ENCODE assay signal across 1 cellular context in the genomic region with DNA sequence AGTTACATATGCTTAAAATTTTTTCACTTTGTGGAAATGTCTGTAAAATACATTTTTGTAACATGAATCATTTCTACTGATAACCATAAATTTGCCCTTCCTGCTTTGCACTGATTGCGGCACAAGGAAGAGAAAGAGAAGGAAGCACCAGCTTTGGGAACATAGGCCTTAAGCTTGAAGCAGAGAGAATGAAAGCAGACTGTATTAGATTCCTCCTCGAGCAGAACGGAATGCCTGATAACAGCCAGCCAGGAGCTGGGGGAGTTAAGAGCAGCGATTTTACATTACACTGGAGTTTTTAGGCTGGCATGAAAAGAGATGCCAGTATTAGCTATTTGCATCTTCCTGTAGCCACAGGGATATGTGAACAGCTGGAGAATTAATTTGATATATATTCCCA.
TF ChIP-seq lines count a peak whose summit lies in the region.

No MANE protein-coding gene starts in this region.

TF ChIP-seq in SK-N-SH, 30 proteins besides CTCF, POLR2A, EP300 and RAD21 (continued from another document):
- no peak for TF ChIP-seq NFIC (IDR thresholded peaks at IDR 0.05; ENCODE audit: borderline replicate concordance)
- TF ChIP-seq JUND (IDR thresholded peaks at IDR 0.05), result peak; percentile 85
- TF ChIP-seq NRF1 (IDR thresholded peaks at IDR 0.05; ENCODE audit: low read depth, low read length), result no peak
- TF ChIP-seq, protein P1, sequence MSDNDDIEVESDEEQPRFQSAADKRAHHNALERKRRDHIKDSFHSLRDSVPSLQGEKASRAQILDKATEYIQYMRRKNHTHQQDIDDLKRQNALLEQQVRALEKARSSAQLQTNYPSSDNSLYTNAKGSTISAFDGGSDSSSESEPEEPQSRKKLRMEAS (IDR thresholded peaks at IDR 0.05; ENCODE audit: low read depth), result no peak
- TF ChIP-seq FOXJ3 (CRISPR knock-in tag; IDR thresholded peaks at IDR 0.05), result no peak
- no peak for TF ChIP-seq GABPA (IDR thresholded peaks at IDR 0.05; ENCODE audit: low read depth)
- no peak for TF ChIP-seq MXI1 (IDR thresholded peaks at IDR 0.05; ENCODE audit: low read depth, low read length)
- TF ChIP-seq, protein P2, sequence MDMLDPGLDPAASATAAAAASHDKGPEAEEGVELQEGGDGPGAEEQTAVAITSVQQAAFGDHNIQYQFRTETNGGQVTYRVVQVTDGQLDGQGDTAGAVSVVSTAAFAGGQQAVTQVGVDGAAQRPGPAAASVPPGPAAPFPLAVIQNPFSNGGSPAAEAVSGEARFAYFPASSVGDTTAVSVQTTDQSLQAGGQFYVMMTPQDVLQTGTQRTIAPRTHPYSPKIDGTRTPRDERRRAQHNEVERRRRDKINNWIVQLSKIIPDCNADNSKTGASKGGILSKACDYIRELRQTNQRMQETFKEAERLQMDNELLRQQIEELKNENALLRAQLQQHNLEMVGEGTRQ (IDR thresholded peaks at IDR 0.05; ENCODE audit: borderline replicate concordance, low read depth, low read length), result no peak
- TF ChIP-seq RCOR1 (IDR thresholded peaks at IDR 0.05; ENCODE audit: low read length), result no peak
- TF ChIP-seq TAF1 (IDR thresholded peaks at IDR 0.05; ENCODE audit: borderline replicate concordance, low read depth, low read length), result no peak
- TF ChIP-seq FOSL2 (IDR thresholded peaks at IDR 0.05; ENCODE audit: borderline replicate concordance, low read depth), result peak; percentile 72; the same call in 1 of the 2 replicates
- TF ChIP-seq, protein P3, sequence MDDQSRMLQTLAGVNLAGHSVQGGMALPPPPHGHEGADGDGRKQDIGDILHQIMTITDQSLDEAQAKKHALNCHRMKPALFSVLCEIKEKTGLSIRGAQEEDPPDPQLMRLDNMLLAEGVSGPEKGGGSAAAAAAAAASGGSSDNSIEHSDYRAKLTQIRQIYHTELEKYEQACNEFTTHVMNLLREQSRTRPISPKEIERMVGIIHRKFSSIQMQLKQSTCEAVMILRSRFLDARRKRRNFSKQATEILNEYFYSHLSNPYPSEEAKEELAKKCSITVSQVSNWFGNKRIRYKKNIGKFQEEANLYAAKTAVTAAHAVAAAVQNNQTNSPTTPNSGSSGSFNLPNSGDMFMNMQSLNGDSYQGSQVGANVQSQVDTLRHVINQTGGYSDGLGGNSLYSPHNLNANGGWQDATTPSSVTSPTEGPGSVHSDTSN (IDR thresholded peaks at IDR 0.05), result peak; percentile 74
- peak; percentile 64; the same call in 1 of the 2 replicates for TF ChIP-seq POLR2AphosphoS5 (IDR thresholded peaks at IDR 0.05; ENCODE audit: low read depth, low read length)
- no peak for TF ChIP-seq CHD2 (IDR thresholded peaks at IDR 0.05; ENCODE audit: low read length, partially characterized antibody)
